Comparison of ENCODE assay signal across 8 cellular contexts in the genomic region with DNA sequence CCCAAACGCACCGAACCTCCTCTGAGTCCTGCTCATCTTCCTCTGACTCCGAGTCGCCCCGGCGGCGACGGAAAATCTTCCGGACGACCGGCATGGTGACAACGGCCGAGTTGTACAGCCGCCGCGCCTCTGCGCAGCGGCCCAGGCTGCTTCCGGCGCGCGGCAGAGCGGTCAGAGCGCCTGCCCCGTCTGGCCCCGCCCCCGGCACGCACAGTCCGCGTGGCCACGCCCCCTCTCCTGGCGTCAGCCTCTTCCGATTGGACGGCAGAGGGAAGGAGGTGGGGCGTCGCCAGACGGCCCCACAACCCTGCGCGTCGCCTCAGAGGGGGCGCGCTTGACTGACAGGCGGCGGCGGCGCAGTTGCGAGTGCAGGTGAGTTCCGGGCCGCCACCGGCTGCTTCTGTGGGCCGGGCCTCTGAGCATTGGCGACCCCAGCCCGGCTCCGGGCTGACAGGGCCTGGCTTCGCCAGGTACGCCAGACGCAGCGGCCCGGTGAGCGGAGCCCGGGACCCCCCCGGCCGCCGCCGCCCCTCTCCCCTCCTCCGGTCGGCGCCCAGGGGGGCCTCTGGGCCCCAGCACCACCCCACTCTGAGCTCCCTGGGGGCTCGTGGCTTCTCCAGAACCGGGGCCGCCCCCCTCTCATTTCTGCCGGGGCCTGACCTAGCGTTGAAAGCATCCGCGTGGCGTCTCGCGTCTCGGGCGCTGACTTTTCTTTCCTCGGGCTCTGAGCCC. TPM values are rescaled to one million over a fixed set of nuclear protein-coding genes. Genes with fewer than 3 reads are reported as not detected.
DNase-seq lines count a peak whose midpoint lies in the region; ATAC-seq and TF ChIP-seq lines count a peak whose summit lies in the region.

A gene with protein sequence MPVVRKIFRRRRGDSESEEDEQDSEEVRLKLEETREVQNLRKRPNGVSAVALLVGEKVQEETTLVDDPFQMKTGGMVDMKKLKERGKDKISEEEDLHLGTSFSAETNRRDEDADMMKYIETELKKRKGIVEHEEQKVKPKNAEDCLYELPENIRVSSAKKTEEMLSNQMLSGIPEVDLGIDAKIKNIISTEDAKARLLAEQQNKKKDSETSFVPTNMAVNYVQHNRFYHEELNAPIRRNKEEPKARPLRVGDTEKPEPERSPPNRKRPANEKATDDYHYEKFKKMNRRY (minus strand): TSS at position 148 of the 732 bp plus-strand sequence. CDS start 54 bp downstream, at position 94.
TSS of gene USP20 (plus strand) at position 331 of the 732 bp plus-strand sequence. CDS start 17,098 bp downstream, outside the sequence.

- peaks cover 23% of the 10 kb centered on the region for H3K79me2 ChIP-seq in ACC112 (ENCODE audit: control insufficient read depth, insufficient read depth, low read length, unreplicated experiment)

- no peaks in the 10 kb centered on the region; the same call in 1 of the 2 replicates for H3K36me3 ChIP-seq in ACC112 (ENCODE audit: insufficient read depth, low read length)
- peaks cover 20 to 33% (median 33%) of the 10 kb centered on the region in 3 donors for H3K36me3 ChIP-seq in skeletal muscle tissue (ENCODE audit: control insufficient read depth in 3 of 3, insufficient read depth in 3 of 3, low read length in 3 of 3)

- H3K4me3 ChIP-seq in ACC112 (ENCODE audit: low read depth, low read length) (peak within 1 kb of the TSS; percentile 96), iPS-18c (ENCODE audit: insufficient read depth, low read depth, low read length) (peak within 1 kb of the TSS; percentile 93), skeletal muscle tissue (ENCODE audit: low read length in 3 of 3) (peak within 1 kb of the TSS; percentile 91 to 100 (median 99))

- H3K27me3 ChIP-seq in ACC112 (ENCODE audit: insufficient read depth, low read length) (no peaks in the 10 kb centered on the region), skeletal muscle tissue (ENCODE audit: control insufficient read depth in 3 of 3, insufficient read depth in 3 of 3, low read length in 3 of 3) (no peaks in the 10 kb centered on the region)

- H3K9me3 ChIP-seq in iPS-18c (ENCODE audit: control insufficient read depth, insufficient read depth, low read length) (no peaks in the 10 kb centered on the region), skeletal muscle tissue (ENCODE audit: control insufficient read depth in 3 of 3, low read length in 3 of 3) (no peaks in the 10 kb centered on the region)

- in situ Hi-C loops in T47D (cut with HindIII; ENCODE audit: low pct_unique_long_range_greater_than_20kb, low sequenced_read_pairs) = no loop called here

- peak; percentile 93 for DNase-seq in NCI-H2196 treated with DMSO at 0.1 percent for 48 hours (lab: John Stamatoyannopoulos, UW; ENCODE audit: unreplicated experiment)
- peak; percentile 98 to 99 for DNase-seq in T47D (ENCODE audit: low read depth in 1 of 2, low spot score in 1 of 2)

- H2AFZ ChIP-seq in ACC112 (ENCODE audit: low read length, unreplicated experiment) = peak within 1 kb of the TSS; percentile 98

- H3K9ac ChIP-seq in skeletal muscle tissue (ENCODE audit: low read depth in 1 of 3, low read length in 3 of 3) = peak within 1 kb of the TSS; percentile 91 to 95 (median 94)

- peaks cover 33% of the 10 kb centered on the region for H3K4me1 ChIP-seq in ACC112 (ENCODE audit: control insufficient read depth, insufficient read depth, low read length, unreplicated experiment)
- H3K4me1 ChIP-seq in skeletal muscle tissue (ENCODE audit: control insufficient read depth in 3 of 3, insufficient read depth in 3 of 3, low read length in 3 of 3) = peaks cover 22 to 41% (median 24%) of the 10 kb centered on the region in 3 donors

- peak; percentile 61 for ATAC-seq in GM18873 (IDR thresholded peaks at IDR 0.05; ENCODE audit: low FRiP score, unreplicated experiment)
- ATAC-seq in HG03135 (IDR thresholded peaks at IDR 0.05; ENCODE audit: unreplicated experiment) = peak; percentile 94

- H3K27ac ChIP-seq in ACC112 (ENCODE audit: low read depth, low read length) (peak within 1 kb of the TSS; percentile 20; the same call in 1 of the 2 replicates), VCaP (peak within 1 kb of the TSS; percentile 88), skeletal muscle tissue (ENCODE audit: low read depth, low read length) (peak within 1 kb of the TSS; percentile 81)

- no peak for TF ChIP-seq CTCF in VCaP (conservative IDR thresholded peaks at IDR 0.05)

RNA-seq across cellular contexts. Expression of the first gene that starts in this region (rescaled TPM):
- total RNA-seq in skeletal muscle tissue = 32.9 TPM

RNA-seq across cellular contexts. Expression of gene USP20, which starts in this region (rescaled TPM):
- 3.7 TPM for total RNA-seq in skeletal muscle tissue

Comparison
In these comparisons a context has a peak if more than half of its experiments do, and no peak if none do; other contexts are left out.
1. Peak in every context shown above with its lines: DNase-seq, ATAC-seq, H3K4me3 ChIP-seq and H3K27ac ChIP-seq.
2. H3K27ac ChIP-seq: peak in every context shown above with its lines; median percentile 88 in VCaP; 81 in skeletal muscle tissue; 20 in ACC112.